17 cellular contexts compared by ENCODE assay signal in the genomic region with DNA sequence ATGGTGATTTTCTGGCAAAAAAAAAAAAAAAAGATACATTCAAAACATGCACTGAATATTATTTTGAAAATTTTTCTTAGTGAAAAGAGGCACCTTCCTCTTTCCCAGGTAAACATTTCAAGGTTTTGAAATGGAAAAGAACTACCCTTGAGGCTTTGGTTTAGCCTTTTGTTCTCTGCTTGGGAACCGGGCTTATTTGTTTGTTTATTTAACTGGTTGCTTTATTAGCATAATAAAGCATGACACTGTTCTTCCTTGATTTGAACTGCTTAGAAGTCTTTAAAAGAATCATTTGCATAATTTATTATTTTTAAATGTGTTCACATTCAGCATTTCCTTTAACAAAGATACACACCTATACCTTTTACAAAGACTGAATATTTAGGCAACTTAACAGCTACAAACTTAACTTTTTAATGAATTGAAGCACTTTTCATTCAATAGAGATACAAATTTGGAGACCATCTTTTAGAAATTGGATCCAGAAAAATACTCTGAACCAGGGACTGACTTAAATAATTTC.
DNase-seq lines count a peak whose midpoint lies in the region; ATAC-seq and TF ChIP-seq lines count a peak whose summit lies in the region.
"Had no signal": no experiment of that assay in that cellular context is flagged by ENCODE, and none has a peak within 500 bp of the region (broad histone marks: within the 10 kb centered on the region; RNA-seq: fewer than 3 reads in every experiment).

No MANE protein-coding gene starts in this region.

- no peaks in the 10 kb centered on the region for H3F3A ChIP-seq in GM23338 (replicated peaks; ENCODE audit: low read depth)

- peaks cover 29% of the 10 kb centered on the region for H3K9me3 Mint-ChIP-seq in GM23338

- ATAC-seq in GM23338: peak; percentile 85
- ATAC-seq in HG03139 (IDR thresholded peaks at IDR 0.05; ENCODE audit: unreplicated experiment): no peak

- peaks cover 13% of the 10 kb centered on the region for H3K27me3 Mint-ChIP-seq in GM23338 (ENCODE audit: insufficient read depth, low read depth, poor library complexity)
- H3K27me3 Mint-ChIP-seq: CD8-positive, alpha-beta memory T cell had no signal

- no peak overlapping the region for H3K9ac ChIP-seq in KMS-11
- H3K9ac ChIP-seq: BLaER1 had no signal

- 71 to 75% methylated on average over 1 of the region's 1 CpG for WGBS in esophagus squamous epithelium, 2 donors

- no peak overlapping the region for H3K4me3 Mint-ChIP-seq in GM23338
- H3K4me3 Mint-ChIP-seq: CD8-positive, alpha-beta memory T cell; H9 had no signal

- H3K4me2 ChIP-seq in GM23338: no peak overlapping the region
- H3K4me2 ChIP-seq in KMS-11: no peak overlapping the region
- H3K4me2 ChIP-seq: BLaER1 had no signal

- DNase-seq in GM23338 (ENCODE audit: low spot score) (peak; percentile 87), iPS DF 19.7 (ENCODE audit: low read depth, low spot score) (peak; percentile 61), iPS-NIHi7 (ENCODE audit: extremely low spot score) (peak; percentile 39), T-helper 2 cell (no peak), esophagus squamous epithelium (lab: John Stamatoyannopoulos, UW) (no peak), NCI-H345 treated with DMSO at 0.1 percent for 48 hours (lab: John Stamatoyannopoulos, UW; ENCODE audit: unreplicated experiment) (no peak)
- DNase-seq: 8988T; AML-193; Caco-2; CD8-positive, alpha-beta memory T cell; DND-41; GF-D8; H9; IMR-90 had no signal

- H3K36me3 ChIP-seq in GM23338 (ENCODE audit: insufficient read depth) (no peaks in the 10 kb centered on the region), KMS-11 (ENCODE audit: insufficient read depth) (no peaks in the 10 kb centered on the region), esophagus squamous epithelium (peaks cover 0 to 17% (median 0%) of the 10 kb centered on the region in 3 donors)

- peaks cover 25% of the 10 kb centered on the region for H3K4me1 Mint-ChIP-seq in GM23338

- TF ChIP-seq CTCF in GM23338 (conservative IDR thresholded peaks at IDR 0.05; ENCODE audit: low read depth in 2 of 2) (no peak), KMS-11 (conservative IDR thresholded peaks at IDR 0.05; ENCODE audit: low read depth, low read length) (no peak), esophagus squamous epithelium (IDR thresholded peaks at IDR 0.05) (no peak)

- H3K36me3 Mint-ChIP-seq in GM23338 (ENCODE audit: low read depth): peaks cover 29% of the 10 kb centered on the region

- H2AFZ ChIP-seq in GM23338: no peak overlapping the region
- no peak overlapping the region for H2AFZ ChIP-seq in KMS-11 (ENCODE audit: low read depth)

- H3K79me2 ChIP-seq in GM23338 (replicated peaks; ENCODE audit: insufficient read depth): no peaks in the 10 kb centered on the region
- H3K79me2 ChIP-seq in KMS-11 (ENCODE audit: insufficient read depth, low read depth): no peaks in the 10 kb centered on the region

- no peak overlapping the region for H3K27ac Mint-ChIP-seq in GM23338
- H3K27ac Mint-ChIP-seq: CD8-positive, alpha-beta memory T cell had no signal

- H4K20me1 ChIP-seq in GM23338 (replicated peaks; ENCODE audit: insufficient read depth): no peaks in the 10 kb centered on the region; the same call in 1 of the 2 replicates
- no peaks in the 10 kb centered on the region for H4K20me1 ChIP-seq in KMS-11 (ENCODE audit: insufficient read depth)
- H4K20me1 ChIP-seq: BLaER1 had no signal

- H3K27me3 ChIP-seq in GM23338 (ENCODE audit: insufficient read depth) (peaks cover 18% of the 10 kb centered on the region), KMS-11 (ENCODE audit: insufficient read depth, low read depth) (no peaks in the 10 kb centered on the region), esophagus squamous epithelium (no peaks in the 10 kb centered on the region)
- H3K27me3 ChIP-seq: BLaER1 had no signal

- intact Hi-C loops in esophagus squamous epithelium (cut with DNase I): no loop called here

- H3K9me3 ChIP-seq in esophagus squamous epithelium: peaks cover 0 to 19% (median 6%) of the 10 kb centered on the region in 3 donors

- TF ChIP-seq POLR2A in esophagus squamous epithelium (IDR thresholded peaks at IDR 0.05): no peak

- H3K27ac ChIP-seq in GM23338 (ENCODE audit: low read depth) (no peak overlapping the region), KMS-11 (0 out of 2 replicates have a peak overlapping the region, but pooled peaks have one; percentile 9), esophagus squamous epithelium (no peak overlapping the region)
- H3K27ac ChIP-seq: BLaER1 had no signal

- H3K4me1 ChIP-seq in GM23338 (ENCODE audit: insufficient read depth) (peaks cover 13% of the 10 kb centered on the region), KMS-11 (ENCODE audit: low read depth, poor library complexity, severe bottlenecking) (peaks cover 76% of the 10 kb centered on the region), esophagus squamous epithelium (no peaks in the 10 kb centered on the region)
- H3K4me1 ChIP-seq: BLaER1 had no signal

- no peak overlapping the region for H3K4me3 ChIP-seq in GM23338
- H3K4me3 ChIP-seq in KMS-11 (IDR thresholded peaks at IDR 0.05; ENCODE audit: insufficient read depth, low read depth, low read length): no peak overlapping the region
- H3K4me3 ChIP-seq in esophagus squamous epithelium: no peak overlapping the region
- H3K4me3 ChIP-seq: BLaER1 had no signal

- no peaks in the 10 kb centered on the region for H3K9me2 ChIP-seq in GM23338 (ENCODE audit: insufficient read depth)

TF ChIP-seq in GM23338, 12 proteins besides CTCF, POLR2A, EP300 and RAD21:
- peak; percentile 22; the same call in 1 of the 2 replicates for TF ChIP-seq CREB1 (CRISPR knock-in tag; IDR thresholded peaks at IDR 0.05; ENCODE audit: low read depth)
- TF ChIP-seq STAT1 (IDR thresholded peaks at IDR 0.05; ENCODE audit: unreplicated experiment): no peak
- TF ChIP-seq ZNF114 (CRISPR knock-in tag; IDR thresholded peaks at IDR 0.05): no peak
- peak; percentile 71 for TF ChIP-seq NANOG (IDR thresholded peaks at IDR 0.05; ENCODE audit: borderline replicate concordance)
- TF ChIP-seq ZNF331 (CRISPR knock-in tag; IDR thresholded peaks at IDR 0.05; ENCODE audit: low read depth): no peak
- TF ChIP-seq, protein P1, sequence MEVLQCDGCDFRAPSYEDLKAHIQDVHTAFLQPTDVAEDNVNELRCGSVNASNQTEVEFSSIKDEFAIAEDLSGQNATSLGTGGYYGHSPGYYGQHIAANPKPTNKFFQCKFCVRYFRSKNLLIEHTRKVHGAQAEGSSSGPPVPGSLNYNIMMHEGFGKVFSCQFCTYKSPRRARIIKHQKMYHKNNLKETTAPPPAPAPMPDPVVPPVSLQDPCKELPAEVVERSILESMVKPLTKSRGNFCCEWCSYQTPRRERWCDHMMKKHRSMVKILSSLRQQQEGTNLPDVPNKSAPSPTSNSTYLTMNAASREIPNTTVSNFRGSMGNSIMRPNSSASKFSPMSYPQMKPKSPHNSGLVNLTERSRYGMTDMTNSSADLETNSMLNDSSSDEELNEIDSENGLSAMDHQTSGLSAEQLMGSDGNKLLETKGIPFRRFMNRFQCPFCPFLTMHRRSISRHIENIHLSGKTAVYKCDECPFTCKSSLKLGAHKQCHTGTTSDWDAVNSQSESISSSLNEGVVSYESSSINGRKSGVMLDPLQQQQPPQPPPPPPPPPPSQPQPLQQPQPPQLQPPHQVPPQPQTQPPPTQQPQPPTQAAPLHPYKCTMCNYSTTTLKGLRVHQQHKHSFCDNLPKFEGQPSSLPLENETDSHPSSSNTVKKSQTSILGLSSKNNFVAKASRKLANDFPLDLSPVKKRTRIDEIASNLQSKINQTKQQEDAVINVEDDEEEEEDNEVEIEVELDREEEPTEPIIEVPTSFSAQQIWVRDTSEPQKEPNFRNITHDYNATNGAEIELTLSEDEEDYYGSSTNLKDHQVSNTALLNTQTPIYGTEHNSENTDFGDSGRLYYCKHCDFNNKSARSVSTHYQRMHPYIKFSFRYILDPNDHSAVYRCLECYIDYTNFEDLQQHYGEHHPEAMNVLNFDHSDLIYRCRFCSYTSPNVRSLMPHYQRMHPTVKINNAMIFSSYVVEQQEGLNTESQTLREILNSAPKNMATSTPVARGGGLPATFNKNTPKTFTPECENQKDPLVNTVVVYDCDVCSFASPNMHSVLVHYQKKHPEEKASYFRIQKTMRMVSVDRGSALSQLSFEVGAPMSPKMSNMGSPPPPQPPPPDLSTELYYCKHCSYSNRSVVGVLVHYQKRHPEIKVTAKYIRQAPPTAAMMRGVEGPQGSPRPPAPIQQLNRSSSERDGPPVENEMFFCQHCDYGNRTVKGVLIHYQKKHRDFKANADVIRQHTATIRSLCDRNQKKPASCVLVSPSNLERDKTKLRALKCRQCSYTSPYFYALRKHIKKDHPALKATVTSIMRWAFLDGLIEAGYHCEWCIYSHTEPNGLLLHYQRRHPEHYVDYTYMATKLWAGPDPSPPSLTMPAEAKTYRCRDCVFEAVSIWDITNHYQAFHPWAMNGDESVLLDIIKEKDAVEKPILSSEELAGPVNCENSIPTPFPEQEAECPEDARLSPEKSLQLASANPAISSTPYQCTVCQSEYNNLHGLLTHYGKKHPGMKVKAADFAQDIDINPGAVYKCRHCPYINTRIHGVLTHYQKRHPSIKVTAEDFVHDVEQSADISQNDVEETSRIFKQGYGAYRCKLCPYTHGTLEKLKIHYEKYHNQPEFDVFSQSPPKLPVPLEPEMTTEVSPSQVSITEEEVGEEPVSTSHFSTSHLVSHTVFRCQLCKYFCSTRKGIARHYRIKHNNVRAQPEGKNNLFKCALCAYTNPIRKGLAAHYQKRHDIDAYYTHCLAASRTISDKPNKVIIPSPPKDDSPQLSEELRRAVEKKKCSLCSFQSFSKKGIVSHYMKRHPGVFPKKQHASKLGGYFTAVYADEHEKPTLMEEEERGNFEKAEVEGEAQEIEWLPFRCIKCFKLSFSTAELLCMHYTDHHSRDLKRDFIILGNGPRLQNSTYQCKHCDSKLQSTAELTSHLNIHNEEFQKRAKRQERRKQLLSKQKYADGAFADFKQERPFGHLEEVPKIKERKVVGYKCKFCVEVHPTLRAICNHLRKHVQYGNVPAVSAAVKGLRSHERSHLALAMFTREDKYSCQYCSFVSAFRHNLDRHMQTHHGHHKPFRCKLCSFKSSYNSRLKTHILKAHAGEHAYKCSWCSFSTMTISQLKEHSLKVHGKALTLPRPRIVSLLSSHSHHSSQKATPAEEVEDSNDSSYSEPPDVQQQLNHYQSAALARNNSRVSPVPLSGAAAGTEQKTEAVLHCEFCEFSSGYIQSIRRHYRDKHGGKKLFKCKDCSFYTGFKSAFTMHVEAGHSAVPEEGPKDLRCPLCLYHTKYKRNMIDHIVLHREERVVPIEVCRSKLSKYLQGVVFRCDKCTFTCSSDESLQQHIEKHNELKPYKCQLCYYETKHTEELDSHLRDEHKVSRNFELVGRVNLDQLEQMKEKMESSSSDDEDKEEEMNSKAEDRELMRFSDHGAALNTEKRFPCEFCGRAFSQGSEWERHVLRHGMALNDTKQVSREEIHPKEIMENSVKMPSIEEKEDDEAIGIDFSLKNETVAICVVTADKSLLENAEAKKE (CRISPR knock-in tag; IDR thresholded peaks at IDR 0.05): no peak
- no peak for TF ChIP-seq JUNB (IDR thresholded peaks at IDR 0.05; ENCODE audit: unreplicated experiment)
TF ChIP-seq in GM23338: peak in this region for 2.

Comparison
In these comparisons a context has a peak if more than half of its experiments do, and no peak if none do; other contexts are left out.
1. DNase-seq: peak in GM23338 (single experiment), iPS DF 19.7 (single experiment) and iPS-NIHi7 (single experiment); none in T-helper 2 cell (0 of 5), esophagus squamous epithelium (single experiment) and NCI-H345 treated with DMSO at 0.1 percent for 48 hours (single experiment).